Comparison of ENCODE assay signal across 18 cellular contexts in genomic region chr20:24745206-24745605, GRCh38.
"Had no signal": no experiment of that assay in that cellular context is flagged by ENCODE, and none has a peak within 500 bp of the region (broad histone marks: within the 10 kb centered on the region; RNA-seq: fewer than 3 reads in every experiment).

No MANE protein-coding gene starts in this region.

- H3K27me3 ChIP-seq: colonic mucosa, hepatocyte, stomach, vagina had no signal

- DNase-seq: colonic mucosa; dermis blood vessel endothelial cell; effector CD4-positive, alpha-beta T cell; foreskin melanocyte; left colon; mammary epithelial cell; naive thymus-derived CD4-positive, alpha-beta T cell; nephron progenitor cell; posterior cingulate gyrus; small intestine; stimulated activated CD4-positive, alpha-beta T cell treated with anti-CD3 and anti-CD28 coated beads, Interleukin-12 subunit alpha, Interleukin-12 subunit beta, amount 100 ng/mL, for 4 hours; stimulated activated naive CD4-positive, alpha-beta T cell; stomach; substantia nigra; trophoblast cell had no signal

- ATAC-seq: naive thymus-derived CD4-positive, alpha-beta T cell had no signal

- H2AFZ ChIP-seq: hepatocyte had no signal

- H3K27ac ChIP-seq: colonic mucosa, hepatocyte, thoracic aorta, vagina had no signal

- H3K4me1 ChIP-seq: colonic mucosa, vagina had no signal

- H3K4me3 ChIP-seq: colonic mucosa, hepatocyte, stomach, thoracic aorta, vagina had no signal

- H3K36me3 ChIP-seq: colonic mucosa, stomach, thoracic aorta, vagina had no signal

- H3K9me3 ChIP-seq: colonic mucosa, stomach, thoracic aorta, vagina had no signal

- H3K4me2 ChIP-seq: hepatocyte had no signal

- H3K79me2 ChIP-seq: hepatocyte had no signal
